1 cellular context compared by ENCODE assay signal in the genomic region with DNA sequence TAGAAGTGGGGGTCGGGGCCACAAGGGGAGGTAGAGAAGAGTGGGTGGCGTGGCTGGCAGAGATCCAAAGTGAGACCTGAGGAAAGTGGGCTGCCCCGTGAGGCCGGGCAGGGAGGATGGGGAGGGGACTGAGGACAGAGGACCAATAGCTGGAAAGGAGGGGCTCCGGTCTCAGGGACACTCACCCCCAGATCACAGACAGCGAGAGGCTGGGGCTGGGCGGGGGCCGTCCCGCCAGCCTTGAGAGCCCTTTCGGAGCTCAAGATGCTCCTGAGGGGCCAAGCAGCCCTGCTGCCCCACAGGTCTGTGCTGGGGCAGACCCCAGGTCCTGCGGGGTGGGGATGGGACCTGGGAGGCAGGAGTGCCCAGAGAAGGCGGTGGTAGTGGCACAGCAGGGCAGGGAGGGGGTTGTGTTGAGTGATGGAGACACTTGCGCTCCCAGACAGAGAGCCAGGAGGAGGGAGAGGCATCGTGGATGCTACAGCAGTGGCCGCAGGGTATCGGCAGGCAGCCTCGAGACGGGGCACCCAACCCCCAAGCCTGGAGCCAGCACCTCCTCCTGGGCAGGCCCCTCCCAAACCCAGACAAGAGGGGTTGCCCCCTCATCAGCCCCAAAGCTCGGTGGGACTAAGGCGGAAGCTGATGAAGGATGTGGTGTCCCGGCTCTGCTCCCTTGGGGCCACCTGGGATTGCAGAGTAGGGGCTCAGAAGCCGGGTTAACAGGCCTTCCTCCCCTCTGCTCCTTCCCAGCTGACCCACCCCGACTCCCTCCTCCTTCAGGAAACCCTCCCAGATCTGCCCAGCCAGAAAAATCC.
TF ChIP-seq lines count a peak whose summit lies in the region.

No MANE protein-coding gene starts in this region.

TF ChIP-seq in neural cell, 6 proteins besides CTCF, POLR2A, EP300 and RAD21:
- TF ChIP-seq, protein P1, sequence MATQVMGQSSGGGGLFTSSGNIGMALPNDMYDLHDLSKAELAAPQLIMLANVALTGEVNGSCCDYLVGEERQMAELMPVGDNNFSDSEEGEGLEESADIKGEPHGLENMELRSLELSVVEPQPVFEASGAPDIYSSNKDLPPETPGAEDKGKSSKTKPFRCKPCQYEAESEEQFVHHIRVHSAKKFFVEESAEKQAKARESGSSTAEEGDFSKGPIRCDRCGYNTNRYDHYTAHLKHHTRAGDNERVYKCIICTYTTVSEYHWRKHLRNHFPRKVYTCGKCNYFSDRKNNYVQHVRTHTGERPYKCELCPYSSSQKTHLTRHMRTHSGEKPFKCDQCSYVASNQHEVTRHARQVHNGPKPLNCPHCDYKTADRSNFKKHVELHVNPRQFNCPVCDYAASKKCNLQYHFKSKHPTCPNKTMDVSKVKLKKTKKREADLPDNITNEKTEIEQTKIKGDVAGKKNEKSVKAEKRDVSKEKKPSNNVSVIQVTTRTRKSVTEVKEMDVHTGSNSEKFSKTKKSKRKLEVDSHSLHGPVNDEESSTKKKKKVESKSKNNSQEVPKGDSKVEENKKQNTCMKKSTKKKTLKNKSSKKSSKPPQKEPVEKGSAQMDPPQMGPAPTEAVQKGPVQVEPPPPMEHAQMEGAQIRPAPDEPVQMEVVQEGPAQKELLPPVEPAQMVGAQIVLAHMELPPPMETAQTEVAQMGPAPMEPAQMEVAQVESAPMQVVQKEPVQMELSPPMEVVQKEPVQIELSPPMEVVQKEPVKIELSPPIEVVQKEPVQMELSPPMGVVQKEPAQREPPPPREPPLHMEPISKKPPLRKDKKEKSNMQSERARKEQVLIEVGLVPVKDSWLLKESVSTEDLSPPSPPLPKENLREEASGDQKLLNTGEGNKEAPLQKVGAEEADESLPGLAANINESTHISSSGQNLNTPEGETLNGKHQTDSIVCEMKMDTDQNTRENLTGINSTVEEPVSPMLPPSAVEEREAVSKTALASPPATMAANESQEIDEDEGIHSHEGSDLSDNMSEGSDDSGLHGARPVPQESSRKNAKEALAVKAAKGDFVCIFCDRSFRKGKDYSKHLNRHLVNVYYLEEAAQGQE (IDR thresholded peaks at IDR 0.05; ENCODE audit: borderline replicate concordance): no peak
- no peak for TF ChIP-seq SMC3 (conservative IDR thresholded peaks at IDR 0.05; ENCODE audit: poor library complexity)
- TF ChIP-seq MXI1 (conservative IDR thresholded peaks at IDR 0.05; ENCODE audit: poor library complexity, severe bottlenecking): no peak
- TF ChIP-seq POLR2AphosphoS5 (IDR thresholded peaks at IDR 0.05): no peak
- no peak for TF ChIP-seq EZH2 (IDR thresholded peaks at IDR 0.05; ENCODE audit: borderline replicate concordance, insufficient read depth, low read length, poor library complexity, severe bottlenecking)
- no peak for TF ChIP-seq TAF1 (IDR thresholded peaks at IDR 0.05; ENCODE audit: low read depth)
TF ChIP-seq in neural cell: peak in this region for 0.
